8 cellular contexts compared by ENCODE assay signal in genomic region chrX:1394731-1395501, GRCh38. TPM values are rescaled to one million over a fixed set of nuclear protein-coding genes. Genes with fewer than 3 reads are reported as not detected.
A peak's percentile ranks its signal among the peaks of the same experiment; 100 is the strongest.
DNase-seq lines count a peak whose midpoint lies in the region; ATAC-seq and TF ChIP-seq lines count a peak whose summit lies in the region.

No MANE protein-coding gene starts in this region.

- H3K4me1 Mint-ChIP-seq in Calu3 (ENCODE audit: low read depth, unreplicated experiment): peaks cover 10% of the 10 kb centered on the region
- peaks cover 25% of the 10 kb centered on the region for H3K4me1 Mint-ChIP-seq in activated B cell treated with CpG ODN at 0.5 μM for 24 hours

- no peaks in the 10 kb centered on the region for H3K27me3 Mint-ChIP-seq in Calu3 (ENCODE audit: unreplicated experiment)
- no peaks in the 10 kb centered on the region for H3K27me3 Mint-ChIP-seq in activated B cell treated with CpG ODN at 0.5 μM for 24 hours

- peak overlapping the region; percentile 8 for H3K27ac Mint-ChIP-seq in Calu3 (ENCODE audit: unreplicated experiment)
- H3K27ac Mint-ChIP-seq in activated B cell treated with CpG ODN at 0.5 μM for 24 hours: peak overlapping the region; percentile 3

- DNase-seq in Calu3 (no peak), activated B cell treated with CpG ODN at 0.5 μM for 24 hours (peak; percentile 14), fibroblast of the aortic adventitia (ENCODE audit: low read depth) (peak; percentile 36), posterior cingulate gyrus (peak in 6 of 10 donors; percentile 3 to 83 (median 40)), SKM-1 (lab: John Stamatoyannopoulos, UW; ENCODE audit: unreplicated experiment) (no peak), DMS153 treated with DMSO at 0.1 percent for 48 hours (lab: John Stamatoyannopoulos, UW; ENCODE audit: unreplicated experiment) (no peak)

- TF ChIP-seq CTCF in Calu3 (IDR thresholded peaks at IDR 0.05; ENCODE audit: unreplicated experiment) (no peak), activated B cell treated with CpG ODN at 0.5 μM for 24 hours (IDR thresholded peaks at IDR 0.05) (no peak), fibroblast of the aortic adventitia (IDR thresholded peaks at IDR 0.05; ENCODE audit: insufficient read depth, low read length) (no peak)

- H3K36me3 Mint-ChIP-seq in Calu3 (ENCODE audit: insufficient read depth, unreplicated experiment) (peaks cover 62% of the 10 kb centered on the region), activated B cell treated with CpG ODN at 0.5 μM for 24 hours (ENCODE audit: low read depth) (peaks cover 39% of the 10 kb centered on the region)

- CTCF ChIA-PET in Calu3 (lab: Charles Lee) (no interaction called here), activated B cell treated with CpG ODN at 0.5 μM for 24 hours (lab: Charles Lee) (no interaction called here)

- H3K9me3 Mint-ChIP-seq in Calu3 (ENCODE audit: low read depth, unreplicated experiment) (no peaks in the 10 kb centered on the region), activated B cell treated with CpG ODN at 0.5 μM for 24 hours (no peaks in the 10 kb centered on the region)

- POLR2A ChIA-PET in activated B cell treated with CpG ODN at 0.5 μM for 24 hours (lab: Charles Lee): no interaction called here

- BruUV-seq in Calu3 (replicated peaks; lab: Mats Ljungman, UMichigan): no TSS peak

- ATAC-seq in activated B cell treated with CpG ODN at 0.5 μM for 24 hours (ENCODE audit: low read depth) (no peak), HG03565 (IDR thresholded peaks at IDR 0.05; ENCODE audit: unreplicated experiment) (no peak), GM19023 (IDR thresholded peaks at IDR 0.05; ENCODE audit: unreplicated experiment) (no peak)

- H3K4me3 Mint-ChIP-seq in Calu3 (ENCODE audit: low read depth, unreplicated experiment) (peak overlapping the region; percentile 92), activated B cell treated with CpG ODN at 0.5 μM for 24 hours (no peak overlapping the region)

- H3K4me3 ChIP-seq in fibroblast of the aortic adventitia (ENCODE audit: low read depth, low read length): peak overlapping the region; percentile 79

- intact Hi-C loops in Calu3 (cut with micrococcal nuclease; ENCODE audit: unreplicated experiment) (no loop called here), activated B cell treated with CpG ODN at 0.5 μM for 24 hours (cut with micrococcal nuclease) (loop anchor here (5.0 kb wide), 2 partner anchors 1122 to 1297 kb away; partner anchors contain the start of gene CD99), posterior cingulate gyrus (cut with DNase I) (loop anchor here (5.0 kb wide), 1 partner anchor 197 kb away; the partner anchor contains the start of gene AKAP17A)

RNA-seq across cellular contexts. Expression of gene SLC25A6, which starts 3.0 kb away (rescaled TPM):
- total RNA-seq in Calu3 (2022) (139 and 161 TPM in 2 replicates), activated B cell treated with CpG ODN at 0.5 μM for 24 hours (436 and 472 TPM in 2 replicates), fibroblast of the aortic adventitia (ENCODE audit: low replicate concordance) (190 and 311 TPM in 2 replicates)

RNA-seq across cellular contexts. Expression of gene ASMTL, which starts 57.8 kb away (rescaled TPM):
- 14.4 and 18.0 TPM in 2 replicates for total RNA-seq in Calu3 (2022)
- 49.2 and 52.1 TPM in 2 replicates for total RNA-seq in activated B cell treated with CpG ODN at 0.5 μM for 24 hours
- total RNA-seq in fibroblast of the aortic adventitia (ENCODE audit: low replicate concordance): 17.6 and 30.2 TPM in 2 replicates

RNA-seq across cellular contexts. Expression of gene IL3RA, which starts 58.3 kb away (rescaled TPM):
- total RNA-seq in Calu3 (2022) (not detected in 2 replicates), activated B cell treated with CpG ODN at 0.5 μM for 24 hours (0.53 and 0.66 TPM in 2 replicates), fibroblast of the aortic adventitia (ENCODE audit: low replicate concordance) (0.09 TPM in 1 of 2 replicates, not detected in the other)

Comparison
In these comparisons a context has a peak if more than half of its experiments do, and no peak if none do; other contexts are left out.
1. DNase-seq: peak in activated B cell treated with CpG ODN at 0.5 μM for 24 hours (single experiment), fibroblast of the aortic adventitia (single experiment) and posterior cingulate gyrus (6 of 10); none in Calu3 (single experiment), SKM-1 (single experiment) and DMS153 treated with DMSO at 0.1 percent for 48 hours (single experiment).